ENCODE assay signal across 8 cellular contexts in the genomic region with DNA sequence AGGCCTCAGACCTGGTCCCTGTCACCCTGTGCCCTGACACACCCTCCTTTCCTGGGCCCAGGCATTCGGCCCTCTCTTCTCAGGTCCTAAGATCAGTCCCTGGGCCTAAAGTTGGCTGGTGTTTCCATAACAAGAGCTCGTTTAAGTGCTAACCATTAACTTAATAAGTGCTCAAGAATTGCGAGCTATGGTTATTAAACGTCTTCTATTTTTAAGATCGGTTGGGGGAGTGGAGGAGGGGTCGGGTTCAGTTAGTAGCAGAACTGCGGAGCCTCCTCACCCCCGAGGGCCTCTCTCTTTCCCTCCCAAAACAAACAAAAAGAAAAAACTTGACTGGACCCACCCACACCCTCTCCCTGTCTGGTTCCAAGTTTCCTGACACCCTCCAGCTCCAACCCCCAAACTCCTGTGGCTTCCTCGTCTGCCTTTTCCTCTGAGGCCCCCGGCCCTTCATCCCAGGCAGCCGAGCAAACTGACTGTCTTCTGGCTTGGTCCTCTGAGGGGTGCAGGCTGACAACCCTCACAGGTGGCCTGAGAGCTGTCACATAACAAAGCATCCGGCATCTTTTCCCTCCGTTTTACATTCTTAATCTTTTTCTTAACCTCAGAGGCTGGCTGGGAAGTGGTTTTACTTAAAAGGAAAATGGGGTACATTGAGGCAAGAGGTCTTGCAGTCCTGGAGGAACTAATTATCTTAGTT. TPM values are rescaled to one million over a fixed set of nuclear protein-coding genes. Genes with fewer than 3 reads are reported as not detected.
A peak's percentile ranks its signal among the peaks of the same experiment; 100 is the strongest.
DNase-seq lines count a peak whose midpoint lies in the region; ATAC-seq and TF ChIP-seq lines count a peak whose summit lies in the region.

No MANE protein-coding gene starts in this region.

- TF ChIP-seq POLR2A in lower leg skin (IDR thresholded peaks at IDR 0.05) (no peak), uterus (IDR thresholded peaks at IDR 0.05) (no peak)

- H3K27ac ChIP-seq in heart right ventricle (peak overlapping the region; percentile 97 to 100 (median 100)), ascending aorta (peak overlapping the region; percentile 99), uterus (peak overlapping the region; percentile 96 to 99)

- WGBS in heart right ventricle, 2 donors = 1 to 2% methylated on average over 13 of the region's 13 CpGs
- 0 to 2% methylated on average over 13 of the region's 13 CpGs for WGBS in lower leg skin, 2 donors

- no peak for ATAC-seq in heart right ventricle
- no peak for ATAC-seq in Right ventricle myocardium inferior
- no peak for ATAC-seq in GM21390 (IDR thresholded peaks at IDR 0.05; ENCODE audit: unreplicated experiment)

- no peaks in the 10 kb centered on the region for H3K9me3 ChIP-seq in heart right ventricle
- H3K9me3 ChIP-seq in ascending aorta = no peaks in the 10 kb centered on the region
- H3K9me3 ChIP-seq in uterus = no peaks in the 10 kb centered on the region

- H3K4me3 ChIP-seq in heart right ventricle (peak overlapping the region; percentile 67 to 98 (median 92)), ascending aorta (peak overlapping the region; percentile 84 to 96), lower leg skin (ENCODE audit: low read depth, poor library complexity, severe bottlenecking) (peak overlapping the region; percentile 79), uterus (peak overlapping the region; percentile 77 to 88)

- TF ChIP-seq CTCF in heart right ventricle (IDR thresholded peaks at IDR 0.05) = no peak
- no peak for TF ChIP-seq CTCF in ascending aorta (IDR thresholded peaks at IDR 0.05)
- no peak for TF ChIP-seq CTCF in lower leg skin (IDR thresholded peaks at IDR 0.05)
- no peak for TF ChIP-seq CTCF in uterus (IDR thresholded peaks at IDR 0.05)

- DNase-seq in heart right ventricle = no peak
- no peak for DNase-seq in Right ventricle myocardium inferior (ENCODE audit: missing footprints)
- DNase-seq in ascending aorta (ENCODE audit: low spot score in 2 of 2) = no peak
- no peak for DNase-seq in lower leg skin (ENCODE audit: low spot score in 2 of 2)
- no peak for DNase-seq in uterus
- DNase-seq in activated CD4-positive, CD25-positive, alpha-beta regulatory T cell treated with anti-CD3 and anti-CD28 coated beads, Interleukin-2, amount 50 U/mL, for 72 hours = no peak
- no peak for DNase-seq in NCI-H1105 treated with DMSO at 0.1 percent for 48 hours (lab: John Stamatoyannopoulos, UW)

- H3K4me1 ChIP-seq in heart right ventricle (peaks cover 9 to 61% (median 56%) of the 10 kb centered on the region in 9 donors), ascending aorta (peaks cover 0 to 27% of the 10 kb centered on the region in 2 donors), uterus (peaks cover 0 to 26% of the 10 kb centered on the region in 2 donors)

- intact Hi-C loops in heart right ventricle (cut with DNase I) = loop anchor here in 6 of 10 donors (2.0 to 10.0 kb wide), 9 partner anchors 37 to 371 kb away; partner anchors contain the start of genes SIRPA (in 1 of the 6) and SNRPB (in 1 of the 6)
- intact Hi-C loops in Right ventricle myocardium inferior (cut with DNase I) = loop anchor here (2.0 to 10.0 kb wide), 2 partner anchors 37 to 371 kb away; partner anchors contain the start of gene SNRPB
- intact Hi-C loops in ascending aorta (cut with DNase I) = loop anchor here (2.0 to 10.0 kb wide), 11 partner anchors 169 to 1559 kb away; partner anchors contain the start of genes CSNK2A1, FAM110A, NOP56 and NSFL1C
- intact Hi-C loops in lower leg skin (cut with DNase I; ENCODE audit: low total_unique reads) = no loop called here
- intact Hi-C loops in uterus (cut with DNase I; ENCODE audit: low total_unique reads) = no loop called here

- H3K27me3 ChIP-seq in heart right ventricle = no peaks in the 10 kb centered on the region
- H3K27me3 ChIP-seq in ascending aorta = no peaks in the 10 kb centered on the region
- H3K27me3 ChIP-seq in uterus = no peaks in the 10 kb centered on the region

- H3K36me3 ChIP-seq in heart right ventricle (peaks cover 0 to 21% (median 0%) of the 10 kb centered on the region in 9 donors), ascending aorta (peaks cover 0 to 8% of the 10 kb centered on the region in 2 donors), uterus (no peaks in the 10 kb centered on the region)

RNA-seq across cellular contexts. Expression of gene STK35, which starts 2.0 kb away (rescaled TPM):
- total RNA-seq in heart right ventricle (10 to 100 TPM; 10.7 to 17.2 (median 13.9) TPM), Right ventricle myocardium inferior (13.5 TPM), ascending aorta (11.2 TPM), lower leg skin (10 to 100 TPM; 16.2 to 28.8 (median 21.5) TPM), uterus (10 to 100 TPM; 10.2 to 28.0 (median 17.5) TPM)
- polyA plus RNA-seq in heart right ventricle = 1 to 10 TPM; 5.4 to 5.6 TPM

Comparison
In these comparisons a context has a peak if more than half of its experiments do, and no peak if none do; other contexts are left out.
1. intact Hi-C loops: an anchor here in heart right ventricle (2.0 to 10.0 kb wide), Right ventricle myocardium inferior (2.0 to 10.0 kb wide) and ascending aorta (2.0 to 10.0 kb wide); none called in lower leg skin and uterus.